In the genomic region with DNA sequence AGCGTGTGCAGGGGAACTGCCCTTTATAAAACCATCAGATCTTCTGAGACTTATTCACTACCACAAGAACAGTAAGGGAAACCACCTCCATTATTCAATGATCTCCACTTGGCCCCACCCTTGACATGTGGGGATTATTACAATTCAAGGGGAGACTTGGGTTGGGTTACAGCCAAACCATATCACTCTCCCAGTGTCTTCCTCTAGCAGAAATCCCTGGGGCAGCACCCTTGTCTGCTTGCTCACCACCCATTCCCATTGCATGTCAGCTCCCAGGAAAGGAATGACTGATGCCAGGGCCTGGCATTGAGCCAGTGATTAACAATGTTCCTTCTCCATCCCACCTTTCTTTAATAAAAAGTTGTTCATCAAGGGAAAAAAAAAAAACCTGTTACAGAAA, we compare ENCODE assay signal across 9 cellular contexts.
"Had no signal": no experiment of that assay in that cellular context is flagged by ENCODE, and none has a peak within 500 bp of the region (broad histone marks: within the 10 kb centered on the region; RNA-seq: fewer than 3 reads in every experiment).

No MANE protein-coding gene starts in this region.

- H3K4me2 ChIP-seq: KMS-11 had no signal

- DNase-seq: IMR-90, KBM-7, KG1 had no signal

- H3K9ac ChIP-seq: KMS-11 had no signal

- H3K4me3 ChIP-seq: K562 had no signal

- H3K4me3 Mint-ChIP-seq: IgD-negative memory B cell had no signal

- FAIRE-seq: HepG2, HTR-8/SVneo, K562 had no signal

- H3K36me3 Mint-ChIP-seq: IgD-negative memory B cell had no signal

- H3K4me1 Mint-ChIP-seq: IgD-negative memory B cell had no signal

- H3K27me3 Mint-ChIP-seq: IgD-negative memory B cell had no signal

- H3K27ac Mint-ChIP-seq: IgD-negative memory B cell had no signal

- ATAC-seq: HepG2, K562 had no signal

- H3K27ac ChIP-seq: HL-60, KMS-11 had no signal
